8 cellular contexts compared by ENCODE assay signal in the genomic region with DNA sequence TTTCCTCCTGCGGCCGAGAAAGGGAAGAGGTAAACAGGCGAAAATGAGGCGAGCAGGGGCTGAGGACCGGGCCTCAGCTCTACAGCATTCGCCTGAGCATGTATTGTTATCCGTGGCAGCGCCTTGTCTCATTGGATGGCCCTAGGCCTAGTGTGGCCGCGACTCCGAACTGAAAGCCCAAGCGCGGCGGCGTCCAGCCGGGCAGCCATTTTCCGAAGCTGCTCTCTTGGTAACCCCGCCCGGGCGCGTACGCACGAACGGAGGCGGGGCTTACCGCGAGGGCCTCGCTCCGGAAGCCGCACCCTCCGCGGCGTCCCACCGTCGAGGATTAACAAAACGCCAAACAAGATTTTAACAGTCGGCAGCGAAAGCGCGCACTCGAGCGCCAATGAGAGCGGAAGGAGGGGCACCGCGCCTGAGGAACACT. TPM values are rescaled to one million over a fixed set of nuclear protein-coding genes. Genes with fewer than 3 reads are reported as not detected.
A peak's percentile ranks its signal among the peaks of the same experiment; 100 is the strongest.
DNase-seq lines count a peak whose midpoint lies in the region; ATAC-seq and TF ChIP-seq lines count a peak whose summit lies in the region.

No MANE protein-coding gene starts in this region.

- no peaks in the 10 kb centered on the region for H3K27me3 ChIP-seq in GM06990 (replicated peaks; ENCODE audit: control insufficient read depth, insufficient read depth, low read length)
- H3K27me3 ChIP-seq in WERI-Rb-1 (ENCODE audit: insufficient read depth, low read depth, severe bottlenecking), result no peaks in the 10 kb centered on the region
- H3K27me3 ChIP-seq in lung (ENCODE audit: control insufficient read depth, insufficient read depth), result no peaks in the 10 kb centered on the region

- ATAC-seq in HG02840 (IDR thresholded peaks at IDR 0.05; ENCODE audit: low FRiP score, unreplicated experiment) (peak; percentile 65), lung (ENCODE audit: insufficient read depth, low FRiP score) (peak; percentile 86), HG03378 (IDR thresholded peaks at IDR 0.05; ENCODE audit: unreplicated experiment) (no peak)

- DNase-seq in GM06990 (ENCODE audit: extremely low read depth, insufficient read length), result peak; percentile 99
- DNase-seq in WERI-Rb-1, result no peak
- DNase-seq in lung (ENCODE audit: low spot score), result no peak
- peak; percentile 91 to 93 for DNase-seq in stimulated activated CD8-positive, alpha-beta memory T cell treated with anti-CD3 and anti-CD28 coated beads, Interleukin-2, amount 100 ng/mL, for 1 hour (ENCODE audit: low read depth in 2 of 2)
- no peak for DNase-seq in KBM-7

- H3K36me3 ChIP-seq in GM06990 (ENCODE audit: control insufficient read depth, insufficient read depth, low read length), result no peaks in the 10 kb centered on the region
- H3K36me3 ChIP-seq in WERI-Rb-1, result peaks cover 30% of the 10 kb centered on the region
- H3K36me3 ChIP-seq in lung (ENCODE audit: control insufficient read depth in 2 of 2, insufficient read depth in 2 of 2, low read length in 2 of 2), result no peaks in the 10 kb centered on the region

- H3K27ac ChIP-seq in WERI-Rb-1 (peak overlapping the region; percentile 100), cingulate gyrus (ENCODE audit: low read depth, low read length) (peak overlapping the region; percentile 98), lung (ENCODE audit: low read depth in 1 of 2, low read length in 1 of 2) (peak overlapping the region; percentile 97 to 100)

- H3K9me3 ChIP-seq in WERI-Rb-1 (ENCODE audit: severe bottlenecking) (no peaks in the 10 kb centered on the region), lung (ENCODE audit: control insufficient read depth in 2 of 2, insufficient read depth in 1 of 2, low read length in 1 of 2) (no peaks in the 10 kb centered on the region)

- H3K4me1 ChIP-seq in lung (ENCODE audit: control insufficient read depth in 2 of 2, insufficient read depth in 2 of 2, low read length in 2 of 2), result peaks cover 1 to 4% of the 10 kb centered on the region in 2 donors

- H3K4me3 ChIP-seq in GM06990 (replicated peaks; ENCODE audit: low read depth, low read length), result peak overlapping the region; percentile 86
- peak overlapping the region; percentile 84 for H3K4me3 ChIP-seq in WERI-Rb-1 (ENCODE audit: low read depth, low read length)
- H3K4me3 ChIP-seq in lung, result peak overlapping the region; percentile 71

- WGBS in lung, 2 donors, result 0% methylated on average over 43 to 45 of the region's 45 CpGs

- in situ Hi-C loops in KBM-7 (cut with MboI; ENCODE audit: low pct_unique_long_range_greater_than_20kb, low sequenced_read_pairs), result no loop called here

- TF ChIP-seq CTCF in GM06990 (IDR thresholded peaks at IDR 0.05; ENCODE audit: insufficient read depth, low read length, poor library complexity, severe bottlenecking) (no peak), WERI-Rb-1 (IDR thresholded peaks at IDR 0.05; ENCODE audit: low read depth, low read length) (no peak), lung (IDR thresholded peaks at IDR 0.05; ENCODE audit: control extremely low read depth, extremely low read depth) (no peak)

RNA-seq across cellular contexts. Expression of a gene that starts 0.8 kb away (rescaled TPM):
- 10 to 100 TPM; 20.5 to 42.1 TPM for total RNA-seq in lung
- polyA plus RNA-seq in lung, result 10 to 100 TPM in 1 of 2 donors, 1 to 10 TPM in 1; 10.0 to 13.1 TPM

Comparison
In these comparisons a context has a peak if more than half of its experiments do, and no peak if none do; other contexts are left out.
1. DNase-seq: peak in GM06990 (single experiment) and stimulated activated CD8-positive, alpha-beta memory T cell treated with anti-CD3 and anti-CD28 coated beads, Interleukin-2, amount 100 ng/mL, for 1 hour (2 of 2); none in WERI-Rb-1 (single experiment), lung (single experiment) and KBM-7 (single experiment).
2. Peak in every context shown above with its lines, with median percentiles within 50 percentile points of each other: H3K4me3 ChIP-seq and H3K27ac ChIP-seq.